12 cellular contexts compared by ENCODE assay signal in the genomic region with DNA sequence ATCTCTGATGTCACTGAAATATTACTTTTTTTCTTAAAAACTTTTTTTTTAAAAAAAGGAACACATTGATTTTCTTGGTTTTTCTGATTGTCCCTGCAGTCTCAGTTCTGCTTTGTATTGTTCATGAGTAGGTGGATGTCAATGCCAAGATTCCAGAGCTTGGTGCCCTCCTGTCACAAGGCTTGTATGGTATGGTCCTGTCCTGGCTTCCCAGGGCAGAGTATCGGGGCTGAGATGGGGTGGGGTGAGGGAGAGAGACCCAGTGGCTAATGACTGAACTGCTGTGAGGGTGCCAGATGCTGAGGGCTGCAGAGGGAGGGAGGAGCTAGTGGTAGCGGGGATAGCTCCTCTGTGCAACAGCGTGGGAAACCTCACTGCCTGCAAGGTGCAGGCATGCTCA. TPM values are rescaled to one million over a fixed set of nuclear protein-coding genes. Genes with fewer than 3 reads are reported as not detected.
DNase-seq lines count a peak whose midpoint lies in the region; ATAC-seq and TF ChIP-seq lines count a peak whose summit lies in the region.
"Had no signal": no experiment of that assay in that cellular context is flagged by ENCODE, and none has a peak within 500 bp of the region (broad histone marks: within the 10 kb centered on the region; RNA-seq: fewer than 3 reads in every experiment).

No MANE protein-coding gene starts in this region.

- TF ChIP-seq CTCF in CD4-positive, alpha-beta T cell (IDR thresholded peaks at IDR 0.05): no peak
- TF ChIP-seq CTCF in lower lobe of right lung (IDR thresholded peaks at IDR 0.05): no peak

- no peaks in the 10 kb centered on the region for H3K36me3 ChIP-seq in lower lobe of right lung
- H3K36me3 ChIP-seq: BLaER1 treated with 17β-estradiol and CSF1 and Interleukin-3, amounts not matched to agents 10 nM and 100 nM had no signal

- intact Hi-C loops in CD4-positive, alpha-beta T cell (cut with DNase I, micrococcal nuclease): loop anchor here in 1 of 2 experiments (1.0 kb wide), 1 partner anchor 13 kb away; no protein-coding TSS in a partner anchor
- intact Hi-C loops in head of caudate nucleus (cut with DNase I) (no loop called here), lower lobe of right lung (cut with DNase I) (no loop called here)

- H3K4me3 ChIP-seq in lower lobe of right lung: no peak overlapping the region
- H3K4me3 ChIP-seq: BLaER1 treated with 17β-estradiol and CSF1 and Interleukin-3, amounts not matched to agents 10 nM and 100 nM had no signal

- H3K9me3 Mint-ChIP-seq in CD4-positive, alpha-beta T cell: no peaks in the 10 kb centered on the region

- H3K4me3 Mint-ChIP-seq in CD4-positive, alpha-beta T cell: peak overlapping the region; percentile 32

- no peaks in the 10 kb centered on the region for H3K9me3 ChIP-seq in CD4-positive, alpha-beta T cell (ENCODE audit: control insufficient read depth, low read length)
- H3K9me3 ChIP-seq in lower lobe of right lung: no peaks in the 10 kb centered on the region

- H3K36me3 Mint-ChIP-seq in CD4-positive, alpha-beta T cell (ENCODE audit: low read depth): no peaks in the 10 kb centered on the region

- H3K27me3 ChIP-seq in CD4-positive, alpha-beta T cell (ENCODE audit: control insufficient read depth, insufficient read depth, low read length): peaks cover 3% of the 10 kb centered on the region
- H3K27me3 ChIP-seq in lower lobe of right lung (ENCODE audit: low read depth): no peaks in the 10 kb centered on the region

- no peak overlapping the region for H3K27ac ChIP-seq in CD4-positive, alpha-beta T cell (ENCODE audit: low read depth, low read length)
- H3K27ac ChIP-seq in lower lobe of right lung: no peak overlapping the region
- H3K27ac ChIP-seq: BLaER1 treated with 17β-estradiol and CSF1 and Interleukin-3, amounts not matched to agents 10 nM and 100 nM had no signal

- CTCF ChIA-PET in CD4-positive, alpha-beta T cell (lab: Charles Lee): interaction anchor here (0.8 to 1.3 kb wide), 4 partner anchors 12 to 54 kb away, joined by 3 to 4 read pairs (median 3); no protein-coding TSS in a partner anchor

- peak; percentile 61 for ATAC-seq in CD4-positive, alpha-beta T cell (ENCODE audit: poor library complexity)
- peak; percentile 57 for ATAC-seq in GM19351 (IDR thresholded peaks at IDR 0.05; ENCODE audit: unreplicated experiment)
- no peak for ATAC-seq in lower lobe of right lung

- POLR2A ChIA-PET in CD4-positive, alpha-beta T cell (lab: Charles Lee): interaction anchor here (1.4 to 2.4 kb wide), 4 partner anchors 9 to 46 kb away, joined by 5 to 8 read pairs (median 5); no protein-coding TSS in a partner anchor

- H3K4me1 Mint-ChIP-seq in CD4-positive, alpha-beta T cell (ENCODE audit: low read depth): peaks cover 40% of the 10 kb centered on the region

- no peak for DNase-seq in CD4-positive, alpha-beta T cell
- DNase-seq in NCI-H1694 treated with DMSO at 0.1 percent for 48 hours (lab: John Stamatoyannopoulos, UW) (peak; percentile 61), head of caudate nucleus (peak in 26 of 42 donors; percentile 36 to 81 (median 54)), inferior parietal cortex (ENCODE audit: extremely low spot score) (no peak), lower lobe of right lung (no peak), activated gamma-delta T cell (lab: John Stamatoyannopoulos, UW) (no peak), kidney glomerular epithelial cell (lab: John Stamatoyannopoulos, UW) (no peak)
- DNase-seq: activated naive CD4-positive, alpha-beta T cell treated with Interleukin-2 at 50 U/mL for 16 hours; HCEC 1CT; NCI-H526 treated with DMSO at 0.1 percent for 48 hours had no signal

- H3K4me1 ChIP-seq in lower lobe of right lung: peaks cover 38% of the 10 kb centered on the region

- H3K27ac Mint-ChIP-seq in CD4-positive, alpha-beta T cell: no peak overlapping the region

- H3K27me3 Mint-ChIP-seq in CD4-positive, alpha-beta T cell: peaks cover 9% of the 10 kb centered on the region

RNA-seq across cellular contexts. Expression of a gene that starts 4.4 kb away (rescaled TPM):
- 10 to 100 TPM; 86.2 to 86.4 TPM for total RNA-seq in CD4-positive, alpha-beta T cell
- total RNA-seq in lower lobe of right lung: 220 TPM

RNA-seq across cellular contexts. Expression of a gene that starts 32.4 kb away (rescaled TPM):
- 1 to 10 TPM in 1 of 2 experiments, under 1 TPM in 1; 0.60 to 1.2 TPM for total RNA-seq in CD4-positive, alpha-beta T cell
- 10.8 TPM for total RNA-seq in lower lobe of right lung

Comparison
In these comparisons a context has a peak if more than half of its experiments do, and no peak if none do; other contexts are left out.
1. ATAC-seq: peak in CD4-positive, alpha-beta T cell (single experiment) and GM19351 (single experiment); none in lower lobe of right lung (0 of 2).
2. DNase-seq: peak in NCI-H1694 treated with DMSO at 0.1 percent for 48 hours (single experiment) and head of caudate nucleus (26 of 42); none in CD4-positive, alpha-beta T cell (0 of 10), inferior parietal cortex (single experiment), lower lobe of right lung (single experiment), activated gamma-delta T cell (single experiment) and kidney glomerular epithelial cell (single experiment).